ENCODE assay signal across 14 cellular contexts in the genomic region with DNA sequence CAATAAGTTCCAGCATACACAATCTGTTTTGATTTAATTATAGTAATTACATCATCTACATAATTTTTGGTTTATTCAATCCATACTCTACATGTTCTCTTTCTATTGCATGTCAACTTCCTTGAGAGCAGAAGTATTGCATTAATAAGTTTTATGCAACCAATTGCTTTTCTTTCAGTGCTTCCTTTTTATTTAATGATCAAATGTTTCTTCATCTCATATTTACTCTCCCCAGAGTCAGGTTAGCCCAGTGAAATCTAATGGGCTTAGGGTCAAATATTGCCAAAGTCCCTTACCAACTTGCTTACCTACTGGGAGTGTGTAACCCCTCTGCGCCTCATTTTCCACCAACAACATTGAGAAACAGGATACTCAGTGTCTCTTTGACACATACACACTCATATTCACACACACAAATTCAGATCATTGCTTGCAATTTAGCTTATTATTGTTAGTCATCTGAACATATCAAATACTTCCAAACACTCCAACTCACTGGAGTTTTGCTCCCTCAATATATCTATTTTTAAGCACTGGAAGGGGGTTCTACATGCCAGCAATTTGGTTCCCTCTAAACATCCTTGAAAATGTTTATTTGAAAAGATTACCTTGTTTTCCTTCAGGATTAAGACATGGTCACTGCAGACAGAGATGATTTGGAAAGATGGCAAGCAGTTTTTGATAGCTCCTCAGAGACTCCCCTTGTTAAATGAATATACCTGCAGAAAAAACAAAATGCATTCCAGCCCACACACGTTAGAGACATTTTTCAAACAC.
DNase-seq lines count a peak whose midpoint lies in the region; TF ChIP-seq lines count a peak whose summit lies in the region.
"Had no signal": no experiment of that assay in that cellular context is flagged by ENCODE, and none has a peak within 500 bp of the region (broad histone marks: within the 10 kb centered on the region; RNA-seq: fewer than 3 reads in every experiment).

No MANE protein-coding gene starts in this region.

- H3K27ac Mint-ChIP-seq in osteocyte (ENCODE audit: unreplicated experiment): peak overlapping the region; percentile 67
- H3K27ac Mint-ChIP-seq: CD4-positive, CD25-positive, alpha-beta regulatory T cell had no signal

- H3K36me3 ChIP-seq in esophagus muscularis mucosa (no peaks in the 10 kb centered on the region), ascending aorta (no peaks in the 10 kb centered on the region)

- H3K27me3 Mint-ChIP-seq in osteocyte (ENCODE audit: unreplicated experiment): no peaks in the 10 kb centered on the region
- H3K27me3 Mint-ChIP-seq: CD4-positive, CD25-positive, alpha-beta regulatory T cell had no signal

- peak; percentile 87 to 90 for DNase-seq in AML-193 (lab: John Stamatoyannopoulos, UW)
- peak; percentile 57 to 80 for DNase-seq in NOMO-1 (lab: John Stamatoyannopoulos, UW; ENCODE audit: unreplicated experiment in 2 of 2)
- DNase-seq in esophagus muscularis mucosa (ENCODE audit: extremely low spot score): no peak
- DNase-seq in osteocyte (ENCODE audit: extremely low spot score, unreplicated experiment): no peak
- DNase-seq in OCI-M1 (lab: John Stamatoyannopoulos, UW): no peak
- no peak for DNase-seq in ascending aorta (ENCODE audit: low spot score in 2 of 2)
- DNase-seq in NCI-H1694 (lab: John Stamatoyannopoulos, UW): no peak
- DNase-seq in activated T-cell treated with anti-CD3 and anti-CD28 coated beads, Interleukin-2, amount 50 U/mL, for 48 hours: no peak
- DNase-seq: activated CD4-positive, CD25-positive, alpha-beta regulatory T cell; activated CD8-positive, alpha-beta memory T cell treated with anti-CD3 and anti-CD28 coated beads, Interleukin-2, amount 50 U/mL, for 4 hours; CD4-positive, CD25-positive, alpha-beta regulatory T cell; cortex of kidney; NCI-H2081; NCI-H774 had no signal

- no peaks in the 10 kb centered on the region for H3K27me3 ChIP-seq in esophagus muscularis mucosa
- H3K27me3 ChIP-seq in ascending aorta: no peaks in the 10 kb centered on the region

- H3K4me3 Mint-ChIP-seq in osteocyte (ENCODE audit: unreplicated experiment): peak overlapping the region; percentile 50
- H3K4me3 Mint-ChIP-seq: CD4-positive, CD25-positive, alpha-beta regulatory T cell had no signal

- 39% methylated on average over 2 of the region's 2 CpGs for WGBS in esophagus muscularis mucosa

- peaks cover 5 to 24% (median 20%) of the 10 kb centered on the region in 4 donors for H3K4me1 ChIP-seq in esophagus muscularis mucosa
- peaks cover 0 to 3% of the 10 kb centered on the region in 2 donors for H3K4me1 ChIP-seq in ascending aorta

- H3K27ac ChIP-seq in esophagus muscularis mucosa (replicated peaks in 1 of 4) (peak overlapping the region in 3 of 4 donors; percentile 39 to 40 (median 39)), ascending aorta (no peak overlapping the region)

- H3K9me3 ChIP-seq in esophagus muscularis mucosa (no peaks in the 10 kb centered on the region), ascending aorta (no peaks in the 10 kb centered on the region)

- intact Hi-C loops in esophagus muscularis mucosa (cut with DNase I): no loop called here
- intact Hi-C loops in ascending aorta (cut with DNase I): no loop called here

- TF ChIP-seq EP300 in esophagus muscularis mucosa (IDR thresholded peaks at IDR 0.05): no peak

- H3K36me3 Mint-ChIP-seq in osteocyte (ENCODE audit: unreplicated experiment): peaks cover 5% of the 10 kb centered on the region
- H3K36me3 Mint-ChIP-seq: CD4-positive, CD25-positive, alpha-beta regulatory T cell had no signal

- no peaks in the 10 kb centered on the region for H3K9me3 Mint-ChIP-seq in osteocyte (ENCODE audit: unreplicated experiment)

- H3K4me3 ChIP-seq in esophagus muscularis mucosa: no peak overlapping the region
- H3K4me3 ChIP-seq in ascending aorta: no peak overlapping the region

- TF ChIP-seq POLR2A in esophagus muscularis mucosa (IDR thresholded peaks at IDR 0.05; ENCODE audit: low read depth): no peak

- TF ChIP-seq CTCF in esophagus muscularis mucosa (IDR thresholded peaks at IDR 0.05) (no peak), osteocyte (IDR thresholded peaks at IDR 0.05) (no peak), ascending aorta (IDR thresholded peaks at IDR 0.05) (no peak)

- H3K4me1 Mint-ChIP-seq in osteocyte (ENCODE audit: unreplicated experiment): peaks cover 37% of the 10 kb centered on the region
- H3K4me1 Mint-ChIP-seq: CD4-positive, CD25-positive, alpha-beta regulatory T cell had no signal

Comparison
In these comparisons a context has a peak if more than half of its experiments do, and no peak if none do; other contexts are left out.
1. DNase-seq: peak in AML-193 (2 of 2) and NOMO-1 (2 of 2); none in esophagus muscularis mucosa (single experiment), osteocyte (single experiment), OCI-M1 (single experiment), ascending aorta (0 of 2), NCI-H1694 (single experiment) and activated T-cell treated with anti-CD3 and anti-CD28 coated beads, Interleukin-2, amount 50 U/mL, for 48 hours (0 of 2).
2. H3K27ac ChIP-seq: peak in esophagus muscularis mucosa (3 of 4); none in ascending aorta (0 of 2).